25 cellular contexts compared by ENCODE assay signal in the genomic region with DNA sequence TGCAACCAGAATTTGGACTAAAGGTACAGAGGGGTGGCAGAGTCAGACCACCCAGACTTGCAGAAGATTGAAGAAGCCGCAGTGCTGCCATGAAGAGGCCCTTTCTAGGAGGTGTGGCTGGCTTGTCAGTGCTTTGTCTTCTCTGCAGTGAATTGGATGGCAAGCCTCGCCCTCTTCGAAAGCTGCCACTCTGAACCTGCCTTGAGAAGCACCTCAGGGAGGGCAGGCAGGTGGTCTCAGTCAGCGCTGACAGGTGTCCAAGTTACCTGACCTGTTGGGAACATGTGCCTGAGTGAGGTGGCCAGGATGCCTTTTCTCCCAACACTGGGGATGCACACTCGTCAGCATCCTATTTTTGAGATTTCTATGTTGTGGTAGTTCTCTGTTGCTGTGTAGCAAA. TPM values are rescaled to one million over a fixed set of nuclear protein-coding genes. Genes with fewer than 3 reads are reported as not detected.
DNase-seq lines count a peak whose midpoint lies in the region; ATAC-seq and TF ChIP-seq lines count a peak whose summit lies in the region.
"Had no signal": no experiment of that assay in that cellular context is flagged by ENCODE, and none has a peak within 500 bp of the region (broad histone marks: within the 10 kb centered on the region; RNA-seq: fewer than 3 reads in every experiment).

No MANE protein-coding gene starts in this region.

- peaks cover 73% of the 10 kb centered on the region for H3K79me2 ChIP-seq in OCI-LY1 (ENCODE audit: insufficient read depth, low read length)

- H3K9me3 Mint-ChIP-seq in activated naive CD8-positive, alpha-beta T cell treated with anti-CD3 and anti-CD28 coated beads, Interleukin-2, amount 10 ng/mL, durations not matched to agents 7 days and 5 days, result no peaks in the 10 kb centered on the region
- H3K9me3 Mint-ChIP-seq in activated naive CD8-positive, alpha-beta T cell treated with anti-CD3 and anti-CD28 coated beads, Interleukin-2, amount 50 U/mL, for 24 hours, result no peaks in the 10 kb centered on the region
- H3K9me3 Mint-ChIP-seq in mesothelial cell of epicardium, result no peaks in the 10 kb centered on the region
- H3K9me3 Mint-ChIP-seq: CD14-positive monocyte had no signal

- H3K4me2 ChIP-seq in OCI-LY1 (ENCODE audit: low read length), result peak overlapping the region; percentile 27; the same call in 1 of the 2 replicates

- no peaks in the 10 kb centered on the region for H3K27me3 ChIP-seq in OCI-LY1 (ENCODE audit: insufficient read depth, low read length)
- no peaks in the 10 kb centered on the region for H3K27me3 ChIP-seq in aorta (ENCODE audit: control insufficient read depth in 1 of 2, insufficient read depth in 2 of 2, low read length in 1 of 2)
- H3K27me3 ChIP-seq: uterus had no signal

- no peak overlapping the region for H2AFZ ChIP-seq in OCI-LY1 (ENCODE audit: low read length)

- DNase-seq in activated naive CD8-positive, alpha-beta T cell treated with anti-CD3 and anti-CD28 coated beads, Interleukin-2, amount 10 ng/mL, durations not matched to agents 7 days and 5 days, result no peak
- no peak for DNase-seq in activated naive CD8-positive, alpha-beta T cell treated with anti-CD3 and anti-CD28 coated beads, Interleukin-2, amount 50 U/mL, for 24 hours
- DNase-seq in left lobe of liver (ENCODE audit: low spot score), result peak; percentile 14
- no peak for DNase-seq in aorta
- no peak for DNase-seq in central memory CD4-positive, alpha-beta T cell
- DNase-seq in mesothelial cell of epicardium (ENCODE audit: low spot score in 2 of 2, unreplicated experiment in 2 of 2), result no peak
- DNase-seq: ACHN; activated CD4-positive, alpha-beta T cell treated with anti-CD3 and anti-CD28 coated beads for 36 hours; activated gamma-delta T cell; amniotic stem cell; DMS79 treated with DMSO at 0.1 percent for 48 hours; foreskin fibroblast; HCEC 1CT; hippocampal formation; lower lobe of right lung; NCI-H1105; NCI-H2081; NCI-H510A; right cardiac atrium; RPMI8226 had no signal

- peaks cover 24% of the 10 kb centered on the region for H3K36me3 Mint-ChIP-seq in activated naive CD8-positive, alpha-beta T cell treated with anti-CD3 and anti-CD28 coated beads, Interleukin-2, amount 10 ng/mL, durations not matched to agents 7 days and 5 days
- H3K36me3 Mint-ChIP-seq in activated naive CD8-positive, alpha-beta T cell treated with anti-CD3 and anti-CD28 coated beads, Interleukin-2, amount 50 U/mL, for 24 hours (ENCODE audit: low read depth), result peaks cover 54% of the 10 kb centered on the region
- H3K36me3 Mint-ChIP-seq in mesothelial cell of epicardium, result no peaks in the 10 kb centered on the region

- no peaks in the 10 kb centered on the region for H3K9me3 ChIP-seq in OCI-LY1 (ENCODE audit: low read length)
- H3K9me3 ChIP-seq in aorta (ENCODE audit: control insufficient read depth, low read length), result no peaks in the 10 kb centered on the region
- H3K9me3 ChIP-seq: lower lobe of right lung, uterus had no signal

- 82 to 88% methylated on average over 5 of the region's 5 CpGs for WGBS in aorta, 2 donors

- H3K4me1 ChIP-seq in OCI-LY1 (ENCODE audit: insufficient read depth, low read length, severe bottlenecking) (peaks cover 96% of the 10 kb centered on the region), aorta (ENCODE audit: control insufficient read depth in 1 of 2, insufficient read depth in 2 of 2, low read length in 2 of 2) (peaks cover 7% of the 10 kb centered on the region in 2 donors)

- no peak overlapping the region for H3K4me3 Mint-ChIP-seq in activated naive CD8-positive, alpha-beta T cell treated with anti-CD3 and anti-CD28 coated beads, Interleukin-2, amount 10 ng/mL, durations not matched to agents 7 days and 5 days
- H3K4me3 Mint-ChIP-seq in activated naive CD8-positive, alpha-beta T cell treated with anti-CD3 and anti-CD28 coated beads, Interleukin-2, amount 50 U/mL, for 24 hours, result no peak overlapping the region
- H3K4me3 Mint-ChIP-seq in mesothelial cell of epicardium, result no peak overlapping the region
- H3K4me3 Mint-ChIP-seq: activated CD4-positive, alpha-beta T cell treated with anti-CD3 and anti-CD28 coated beads for 36 hours; CD14-positive monocyte had no signal

- POLR2A ChIA-PET in activated naive CD8-positive, alpha-beta T cell treated with anti-CD3 and anti-CD28 coated beads, Interleukin-2, amount 10 ng/mL, durations not matched to agents 7 days and 5 days (lab: Charles Lee), result no interaction called here

- intact Hi-C loops in aorta (cut with DNase I), result loop anchor here in 1 of 2 donors (10.0 kb wide), 3 partner anchors 265 to 1295 kb away; a partner anchor contains a TSS

- H3K9ac ChIP-seq in OCI-LY1 (ENCODE audit: low read length), result no peak overlapping the region

- H3K27ac ChIP-seq in OCI-LY1 (ENCODE audit: low read depth, low read length, poor library complexity, severe bottlenecking) (no peak overlapping the region), aorta (ENCODE audit: low read depth in 1 of 2, low read length in 2 of 2) (no peak overlapping the region)
- H3K27ac ChIP-seq: epithelial cell of prostate, lower lobe of right lung, uterus had no signal

- no peaks in the 10 kb centered on the region for H3K27me3 Mint-ChIP-seq in activated naive CD8-positive, alpha-beta T cell treated with anti-CD3 and anti-CD28 coated beads, Interleukin-2, amount 10 ng/mL, durations not matched to agents 7 days and 5 days
- no peaks in the 10 kb centered on the region for H3K27me3 Mint-ChIP-seq in activated naive CD8-positive, alpha-beta T cell treated with anti-CD3 and anti-CD28 coated beads, Interleukin-2, amount 50 U/mL, for 24 hours
- no peaks in the 10 kb centered on the region for H3K27me3 Mint-ChIP-seq in mesothelial cell of epicardium (ENCODE audit: low read depth)
- H3K27me3 Mint-ChIP-seq: activated CD4-positive, alpha-beta T cell treated with anti-CD3 and anti-CD28 coated beads for 36 hours had no signal

- H4K20me1 ChIP-seq in OCI-LY1 (ENCODE audit: insufficient read depth, low read length), result no peaks in the 10 kb centered on the region; the same call in 1 of the 2 replicates

- H3F3A ChIP-seq in OCI-LY1 (ENCODE audit: insufficient read depth, low read length), result no peaks in the 10 kb centered on the region

- H3K36me3 ChIP-seq in OCI-LY1 (ENCODE audit: insufficient read depth, low read length), result peaks cover 52% of the 10 kb centered on the region
- no peaks in the 10 kb centered on the region for H3K36me3 ChIP-seq in aorta (ENCODE audit: control insufficient read depth in 1 of 2, insufficient read depth in 2 of 2, low read length in 1 of 2)
- H3K36me3 ChIP-seq: uterus had no signal

- no peak overlapping the region for H3K4me3 ChIP-seq in OCI-LY1 (ENCODE audit: low read depth, low read length, poor library complexity, severe bottlenecking)
- H3K4me3 ChIP-seq in aorta (ENCODE audit: low read length in 2 of 2), result no peak overlapping the region
- H3K4me3 ChIP-seq: lower lobe of right lung, uterus had no signal

- H3K4me1 Mint-ChIP-seq in activated naive CD8-positive, alpha-beta T cell treated with anti-CD3 and anti-CD28 coated beads, Interleukin-2, amount 10 ng/mL, durations not matched to agents 7 days and 5 days, result peaks cover 70% of the 10 kb centered on the region
- peaks cover 83% of the 10 kb centered on the region for H3K4me1 Mint-ChIP-seq in activated naive CD8-positive, alpha-beta T cell treated with anti-CD3 and anti-CD28 coated beads, Interleukin-2, amount 50 U/mL, for 24 hours
- H3K4me1 Mint-ChIP-seq in mesothelial cell of epicardium, result peaks cover 76% of the 10 kb centered on the region

- peak overlapping the region; percentile 41 for H3K27ac Mint-ChIP-seq in activated naive CD8-positive, alpha-beta T cell treated with anti-CD3 and anti-CD28 coated beads, Interleukin-2, amount 10 ng/mL, durations not matched to agents 7 days and 5 days
- H3K27ac Mint-ChIP-seq in activated naive CD8-positive, alpha-beta T cell treated with anti-CD3 and anti-CD28 coated beads, Interleukin-2, amount 50 U/mL, for 24 hours, result no peak overlapping the region
- no peak overlapping the region for H3K27ac Mint-ChIP-seq in mesothelial cell of epicardium
- H3K27ac Mint-ChIP-seq: activated CD4-positive, alpha-beta T cell treated with anti-CD3 and anti-CD28 coated beads for 36 hours had no signal

- ATAC-seq in activated naive CD8-positive, alpha-beta T cell treated with anti-CD3 and anti-CD28 coated beads, Interleukin-2, amount 10 ng/mL, durations not matched to agents 7 days and 5 days (ENCODE audit: low read depth), result no peak
- ATAC-seq in activated naive CD8-positive, alpha-beta T cell treated with anti-CD3 and anti-CD28 coated beads, Interleukin-2, amount 50 U/mL, for 24 hours, result no peak
- no peak for ATAC-seq in left lobe of liver
- ATAC-seq in aorta (ENCODE audit: low FRiP score), result no peak
- ATAC-seq in HG02884 (IDR thresholded peaks at IDR 0.05; ENCODE audit: unreplicated experiment), result no peak
- ATAC-seq: activated CD4-positive, alpha-beta T cell treated with anti-CD3 and anti-CD28 coated beads for 36 hours had no signal

- no peaks in the 10 kb centered on the region for H3K9me2 ChIP-seq in OCI-LY1 (ENCODE audit: low read depth, low read length)

- no peak for TF ChIP-seq CTCF in OCI-LY1 (IDR thresholded peaks at IDR 0.05; ENCODE audit: low read length)
- TF ChIP-seq CTCF in mesothelial cell of epicardium (IDR thresholded peaks at IDR 0.05; ENCODE audit: unreplicated experiment), result no peak

RNA-seq across cellular contexts. Expression of a gene that starts 6.2 kb away (rescaled TPM):
- total RNA-seq in activated naive CD8-positive, alpha-beta T cell treated with anti-CD3 and anti-CD28 coated beads, Interleukin-2, amount 10 ng/mL, durations not matched to agents 7 days and 5 days, result 10 to 100 TPM; 47.0 to 47.1 TPM
- total RNA-seq in left lobe of liver (14.3 TPM), aorta (10 to 100 TPM; 33.4 to 37.0 TPM), mesothelial cell of epicardium (38.0 to 46.3 TPM (median 45.7 TPM) in 3 replicates)
- 10 to 100 TPM in 1 of 2 donors, 1 to 10 TPM in 1; 4.1 to 12.6 TPM for polyA plus RNA-seq in aorta
